Comparison of ENCODE assay signal across 9 cellular contexts in genomic region chr7:50270531-50271018, GRCh38. TPM values are rescaled to one million over a fixed set of nuclear protein-coding genes. Genes with fewer than 3 reads are reported as not detected.
DNase-seq lines count a peak whose midpoint lies in the region; ATAC-seq lines count a peak whose summit lies in the region.
"Had no signal": no experiment of that assay in that cellular context is flagged by ENCODE, and none has a peak within 500 bp of the region (broad histone marks: within the 10 kb centered on the region; RNA-seq: fewer than 3 reads in every experiment).

No MANE protein-coding gene starts in this region.

- peaks cover 71 to 96% (median 84%) of the 10 kb centered on the region in 3 donors for H3K4me1 Mint-ChIP-seq in naive B cell

- DNase-seq in naive B cell (no peak), NCI-H1105 (lab: John Stamatoyannopoulos, UW) (no peak), HUDEP-2 (lab: John Stamatoyannopoulos, UW; ENCODE audit: unreplicated experiment in 76 of 76) (no peak), NCI-H526 (lab: John Stamatoyannopoulos, UW) (no peak)
- DNase-seq: amygdala, NCI-H2081 had no signal

- peak; percentile 32 for ATAC-seq in GM18511 (IDR thresholded peaks at IDR 0.05; ENCODE audit: unreplicated experiment)
- ATAC-seq in GM21423 (IDR thresholded peaks at IDR 0.05; ENCODE audit: unreplicated experiment) = peak; percentile 30
- ATAC-seq in HG03469 (IDR thresholded peaks at IDR 0.05; ENCODE audit: unreplicated experiment) = peak; percentile 23
- ATAC-seq in naive B cell (ENCODE audit: low read depth in 2 of 2) = peak; percentile 20 to 27

- H3K4me3 Mint-ChIP-seq in naive B cell = peak overlapping the region in 4 of 8 donors; percentile 26 to 86 (median 66)

- peaks cover 0 to 6% (median 5%) of the 10 kb centered on the region in 7 donors for H3K9me3 Mint-ChIP-seq in naive B cell

- peaks cover 5 to 6% of the 10 kb centered on the region in 2 donors for H3K36me3 Mint-ChIP-seq in naive B cell

- no peaks in the 10 kb centered on the region for H3K27me3 Mint-ChIP-seq in naive B cell

- peak overlapping the region; percentile 34 to 90 (median 69) for H3K27ac Mint-ChIP-seq in naive B cell

RNA-seq across cellular contexts. Expression of gene IKZF1, which starts 33.9 kb away (rescaled TPM):
- polyA plus RNA-seq in naive B cell (ENCODE audit: low read depth in 6 of 6) = 100 to 1,000 TPM; 127 to 347 (median 205) TPM
